In genomic region chr7:142112086-142112485, GRCh38 we compare ENCODE assay signal across 16 cellular contexts. TPM values are rescaled to one million over a fixed set of nuclear protein-coding genes. Genes with fewer than 3 reads are reported as not detected.
A peak's percentile ranks its signal among the peaks of the same experiment; 100 is the strongest.
DNase-seq lines count a peak whose midpoint lies in the region; ATAC-seq and TF ChIP-seq lines count a peak whose summit lies in the region.
"Had no signal": no experiment of that assay in that cellular context is flagged by ENCODE, and none has a peak within 500 bp of the region (broad histone marks: within the 10 kb centered on the region; RNA-seq: fewer than 3 reads in every experiment).

No MANE protein-coding gene starts in this region.

- no CpG with 5 or more reads among the region's 1 CpG for WGBS in mesendoderm (ENCODE audit: extremely low coverage, insufficient coverage, low lambda C conversion rate)

- H3K4me2 ChIP-seq in mesendoderm (ENCODE audit: low read length), result no peak overlapping the region

- ATAC-seq in natural killer cell (no peak), HG02885 (IDR thresholded peaks at IDR 0.05; ENCODE audit: poor library complexity, unreplicated experiment) (no peak)

- no peaks in the 10 kb centered on the region for H3K79me1 ChIP-seq in mesendoderm (ENCODE audit: low read length)

- no peak overlapping the region for H4K5ac ChIP-seq in mesendoderm (ENCODE audit: low read length)

- no peak overlapping the region for H4K8ac ChIP-seq in mesendoderm (ENCODE audit: low read depth, low read length)

- peak overlapping the region; percentile 13 for H3K4me3 Mint-ChIP-seq in endothelial cell (ENCODE audit: unreplicated experiment)
- no peak overlapping the region for H3K4me3 Mint-ChIP-seq in natural killer cell

- H3K36me3 ChIP-seq in mesendoderm (ENCODE audit: control insufficient read depth, insufficient read depth, low read length), result no peaks in the 10 kb centered on the region
- H3K36me3 ChIP-seq in MG63, result no peaks in the 10 kb centered on the region
- H3K36me3 ChIP-seq: HAP-1 had no signal

- DNase-seq in NCI-H69 (lab: John Stamatoyannopoulos, UW) (peak; percentile 61), endothelial cell (ENCODE audit: low spot score) (peak; percentile 12), mesendoderm (peak; percentile 27), MG63 (no peak), natural killer cell (no peak), globus pallidus (ENCODE audit: low spot score) (no peak)
- DNase-seq: COR-L47; IMR-90; Kasumi-1; NCI-H187; NCI-H345; NK-92 treated with Interleukin-12 subunit alpha and Interleukin-12 subunit beta, amount 100 ng/mL, for 24 hours; RPMI8226 had no signal

- peaks cover 3% of the 10 kb centered on the region for H3K27me3 Mint-ChIP-seq in endothelial cell (ENCODE audit: unreplicated experiment)
- peaks cover 20 to 23% of the 10 kb centered on the region in 2 donors for H3K27me3 Mint-ChIP-seq in natural killer cell (ENCODE audit: low read depth in 2 of 2)

- H3K4me1 Mint-ChIP-seq in endothelial cell (ENCODE audit: unreplicated experiment) (peaks cover 25% of the 10 kb centered on the region), natural killer cell (no peaks in the 10 kb centered on the region)

- H3K9ac ChIP-seq in mesendoderm (ENCODE audit: low read length), result no peak overlapping the region

- no peaks in the 10 kb centered on the region for H3K4me1 ChIP-seq in mesendoderm (ENCODE audit: control insufficient read depth, low read depth, low read length)
- H3K4me1 ChIP-seq: HAP-1 had no signal

- no peaks in the 10 kb centered on the region for H3K9me3 ChIP-seq in MG63
- H3K9me3 ChIP-seq: HAP-1 had no signal

- H2BK15ac ChIP-seq in mesendoderm (replicated peaks; ENCODE audit: low read depth), result no peak overlapping the region

- H3K56ac ChIP-seq in mesendoderm (ENCODE audit: low read length), result no peak overlapping the region

- no peak overlapping the region for H3K18ac ChIP-seq in mesendoderm (ENCODE audit: low read length)

- no peak overlapping the region for H3K4ac ChIP-seq in mesendoderm (ENCODE audit: low read depth, low read length)

- H2AK5ac ChIP-seq in mesendoderm (ENCODE audit: low read length), result no peak overlapping the region

- H2BK5ac ChIP-seq in mesendoderm (ENCODE audit: low read length), result no peak overlapping the region

- no peak overlapping the region for H3K23ac ChIP-seq in mesendoderm (ENCODE audit: low read length)

- H3K27ac Mint-ChIP-seq in endothelial cell (ENCODE audit: unreplicated experiment) (peak overlapping the region; percentile 64), natural killer cell (no peak overlapping the region)

- intact Hi-C loops in natural killer cell (cut with micrococcal nuclease), result no loop called here

- H3K27me3 ChIP-seq in mesendoderm (ENCODE audit: insufficient read depth, low read length, poor library complexity), result no peaks in the 10 kb centered on the region
- no peaks in the 10 kb centered on the region for H3K27me3 ChIP-seq in MG63

- H3K79me2 ChIP-seq in mesendoderm (ENCODE audit: control insufficient read depth, insufficient read depth, low read length), result no peaks in the 10 kb centered on the region

- H3K9me3 Mint-ChIP-seq in endothelial cell (ENCODE audit: unreplicated experiment) (no peaks in the 10 kb centered on the region), natural killer cell (no peaks in the 10 kb centered on the region)

- no peaks in the 10 kb centered on the region for H3K36me3 Mint-ChIP-seq in endothelial cell (ENCODE audit: low read depth, unreplicated experiment)
- H3K36me3 Mint-ChIP-seq in natural killer cell, result no peaks in the 10 kb centered on the region

- no peak for TF ChIP-seq CTCF in endothelial cell (IDR thresholded peaks at IDR 0.05; ENCODE audit: unreplicated experiment)
- TF ChIP-seq CTCF in natural killer cell (IDR thresholded peaks at IDR 0.05), result no peak

- H3K27ac ChIP-seq in mesendoderm (ENCODE audit: low read depth, low read length), result no peak overlapping the region
- H3K27ac ChIP-seq: C4-2B had no signal

- no peak overlapping the region for H2BK120ac ChIP-seq in mesendoderm (ENCODE audit: low read depth, low read length)

- no peak overlapping the region for H3K4me3 ChIP-seq in mesendoderm (ENCODE audit: low read length)
- H3K4me3 ChIP-seq in MG63, result no peak overlapping the region
- H3K4me3 ChIP-seq: HAP-1 had no signal

RNA-seq across cellular contexts. Expression of gene MGAM2, which starts 0.6 kb away (rescaled TPM):
- total RNA-seq in endothelial cell (ENCODE audit: unreplicated experiment) (0.15 TPM), natural killer cell (1 to 10 TPM in 2 of 3 donors, under 1 TPM in 1; 0.73 to 1.9 (median 1.1) TPM)
- polyA plus RNA-seq in mesendoderm (2013, experiment 1 of 2), result 0.01 TPM
- polyA plus RNA-seq in mesendoderm (2013, experiment 2 of 2), result 0.01 TPM
- not detected in 2 replicates for total RNA-seq in MG63 (2014; rRNA removed; shearing (Covaris generic); ENCODE audit: low replicate concordance)
- total RNA-seq: IMR-90 had no signal
- polyA plus RNA-seq: IMR-90 had no signal

Comparison
In these comparisons a context has a peak if more than half of its experiments do, and no peak if none do; other contexts are left out.
1. DNase-seq: peak in NCI-H69 (single experiment), endothelial cell (single experiment) and mesendoderm (single experiment); none in MG63 (single experiment), natural killer cell (single experiment) and globus pallidus (single experiment).